ENCODE assay signal across 9 cellular contexts in genomic region chr10:109912335-109913282, GRCh38. TPM values are rescaled to one million over a fixed set of nuclear protein-coding genes. Genes with fewer than 3 reads are reported as not detected.
A peak's percentile ranks its signal among the peaks of the same experiment; 100 is the strongest.
DNase-seq lines count a peak whose midpoint lies in the region; ATAC-seq and TF ChIP-seq lines count a peak whose summit lies in the region.
"Had no signal": no experiment of that assay in that cellular context is flagged by ENCODE, and none has a peak within 500 bp of the region (broad histone marks: within the 10 kb centered on the region; RNA-seq: fewer than 3 reads in every experiment).

No MANE protein-coding gene starts in this region.

- peaks cover 91% of the 10 kb centered on the region for H3K36me3 Mint-ChIP-seq in brain
- H3K36me3 Mint-ChIP-seq in stimulated activated effector memory CD8-positive, alpha-beta T cell treated with anti-CD3 and anti-CD28 coated beads, Interleukin-12 subunit alpha, Interleukin-12 subunit beta, amount 100 ng/mL, for 72 hours: peaks cover 73% of the 10 kb centered on the region

- peaks cover 4 to 11% (median 10%) of the 10 kb centered on the region in 5 experiments for H3K9me3 Mint-ChIP-seq in brain
- H3K9me3 Mint-ChIP-seq in stimulated activated effector memory CD8-positive, alpha-beta T cell treated with anti-CD3 and anti-CD28 coated beads, Interleukin-12 subunit alpha, Interleukin-12 subunit beta, amount 100 ng/mL, for 72 hours: no peaks in the 10 kb centered on the region
- H3K9me3 Mint-ChIP-seq: stimulated activated naive CD8-positive, alpha-beta T cell treated with anti-CD3 and anti-CD28 coated beads, Interleukin-15, Interleukin-2, amounts not matched to agents 100 ng/mL and 50 ng/mL, for 24 hours had no signal

- H3K27ac Mint-ChIP-seq in brain: peak overlapping the region in 3 of 5 experiments; percentile 20 to 84 (median 77)
- H3K27ac Mint-ChIP-seq in stimulated activated effector memory CD8-positive, alpha-beta T cell treated with anti-CD3 and anti-CD28 coated beads, Interleukin-12 subunit alpha, Interleukin-12 subunit beta, amount 100 ng/mL, for 72 hours: peak overlapping the region; percentile 5
- H3K27ac Mint-ChIP-seq: stimulated activated naive CD8-positive, alpha-beta T cell treated with anti-CD3 and anti-CD28 coated beads, Interleukin-15, Interleukin-2, amounts not matched to agents 100 ng/mL and 50 ng/mL, for 24 hours had no signal

- peak overlapping the region in 1 of 5 experiments; percentile 27 for H3K4me3 Mint-ChIP-seq in brain
- no peak overlapping the region for H3K4me3 Mint-ChIP-seq in stimulated activated effector memory CD8-positive, alpha-beta T cell treated with anti-CD3 and anti-CD28 coated beads, Interleukin-12 subunit alpha, Interleukin-12 subunit beta, amount 100 ng/mL, for 72 hours
- H3K4me3 Mint-ChIP-seq: stimulated activated naive CD8-positive, alpha-beta T cell treated with anti-CD3 and anti-CD28 coated beads, Interleukin-15, Interleukin-2, amounts not matched to agents 100 ng/mL and 50 ng/mL, for 24 hours had no signal

- peak; percentile 86 for ATAC-seq in GM21529 (IDR thresholded peaks at IDR 0.05; ENCODE audit: unreplicated experiment)
- no peak for ATAC-seq in stimulated activated effector memory CD8-positive, alpha-beta T cell treated with anti-CD3 and anti-CD28 coated beads, Interleukin-12 subunit alpha, Interleukin-12 subunit beta, amount 100 ng/mL, for 72 hours

- DNase-seq in GM12865 (ENCODE audit: low read depth): peak; percentile 50
- DNase-seq in HT1080 (ENCODE audit: low read depth): peak; percentile 37
- no peak for DNase-seq in stimulated activated effector memory CD8-positive, alpha-beta T cell treated with anti-CD3 and anti-CD28 coated beads, Interleukin-12 subunit alpha, Interleukin-12 subunit beta, amount 100 ng/mL, for 72 hours (ENCODE audit: low spot score in 2 of 2)
- no peak for DNase-seq in middle frontal gyrus (ENCODE audit: extremely low spot score, low spot score)
- DNase-seq in central memory CD4-positive, alpha-beta T cell: no peak
- no peak for DNase-seq in activated CD4-positive, CD25-positive, alpha-beta regulatory T cell treated with anti-CD3 and anti-CD28 coated beads, Interleukin-2, amount 50 U/mL, for 72 hours

- no peak for TF ChIP-seq CTCF in GM12865 (IDR thresholded peaks at IDR 0.05; ENCODE audit: insufficient read depth, low read depth, low read length, missing control alignments)
- no peak for TF ChIP-seq CTCF in brain (conservative IDR thresholded peaks at IDR 0.05)

- H3K27me3 Mint-ChIP-seq in brain: no peaks in the 10 kb centered on the region
- H3K27me3 Mint-ChIP-seq: stimulated activated naive CD8-positive, alpha-beta T cell treated with anti-CD3 and anti-CD28 coated beads, Interleukin-15, Interleukin-2, amounts not matched to agents 100 ng/mL and 50 ng/mL, for 24 hours had no signal

- H3K4me3 ChIP-seq in GM12865 (ENCODE audit: low read depth, low read length): no peak overlapping the region

- H3K4me1 Mint-ChIP-seq in brain: peaks cover 33% of the 10 kb centered on the region
- peaks cover 69% of the 10 kb centered on the region for H3K4me1 Mint-ChIP-seq in stimulated activated effector memory CD8-positive, alpha-beta T cell treated with anti-CD3 and anti-CD28 coated beads, Interleukin-12 subunit alpha, Interleukin-12 subunit beta, amount 100 ng/mL, for 72 hours

RNA-seq across cellular contexts. Expression of gene XPNPEP1, which starts 10.7 kb away (rescaled TPM):
- 81.3 and 88.8 TPM in 2 replicates for total RNA-seq in HT1080 (2014; rRNA removed; shearing (Covaris generic))
- polyA plus RNA-seq in HT1080 (2015; cell fraction: cytosol; rRNA removed): 72.6 and 79.4 TPM in 2 replicates
- 118 and 122 TPM in 2 replicates for polyA plus RNA-seq in HT1080 (2015; cell fraction: nucleus; rRNA removed)
- polyA plus RNA-seq in brain (ENCODE audit: insufficient read depth, low read depth, low replicate concordance): 43.1 TPM

Comparison
In these comparisons a context has a peak if more than half of its experiments do, and no peak if none do; other contexts are left out.
1. DNase-seq: peak in GM12865 (single experiment) and HT1080 (single experiment); none in stimulated activated effector memory CD8-positive, alpha-beta T cell treated with anti-CD3 and anti-CD28 coated beads, Interleukin-12 subunit alpha, Interleukin-12 subunit beta, amount 100 ng/mL, for 72 hours (0 of 2), middle frontal gyrus (single experiment), central memory CD4-positive, alpha-beta T cell (single experiment) and activated CD4-positive, CD25-positive, alpha-beta regulatory T cell treated with anti-CD3 and anti-CD28 coated beads, Interleukin-2, amount 50 U/mL, for 72 hours (single experiment).